In genomic region chr10:132369636-132370185, GRCh38 we compare ENCODE assay signal across 17 cellular contexts. TPM values are rescaled to one million over a fixed set of nuclear protein-coding genes. Genes with fewer than 3 reads are reported as not detected.
DNase-seq lines count a peak whose midpoint lies in the region; ATAC-seq and TF ChIP-seq lines count a peak whose summit lies in the region.
"Had no signal": no experiment of that assay in that cellular context is flagged by ENCODE, and none has a peak within 500 bp of the region (broad histone marks: within the 10 kb centered on the region; RNA-seq: fewer than 3 reads in every experiment).

No MANE protein-coding gene starts in this region.

- H3K14ac ChIP-seq in H9 (ENCODE audit: insufficient read depth, low read length): 0 out of 2 replicates have a peak overlapping the region, but pooled peaks have one; percentile 8

- H3K27ac ChIP-seq in H9 (ENCODE audit: insufficient read length, low read depth, low read length): no peak overlapping the region
- no peak overlapping the region for H3K27ac ChIP-seq in suprapubic skin

- TF ChIP-seq POLR2A in suprapubic skin (IDR thresholded peaks at IDR 0.05): no peak

- no peaks in the 10 kb centered on the region; a peak in 1 of 7 replicates for H3K36me3 Mint-ChIP-seq in H9 (ENCODE audit: insufficient read depth in 1 of 3, low read depth in 3 of 3)
- H3K36me3 Mint-ChIP-seq in chondrocyte (ENCODE audit: low read depth): peaks cover 30% of the 10 kb centered on the region

- H2BK20ac ChIP-seq in H9 (ENCODE audit: low read depth, low read length, poor library complexity, severe bottlenecking): no peak overlapping the region

- no peaks in the 10 kb centered on the region; a peak in 1 of 5 replicates for H3K9me3 Mint-ChIP-seq in H9
- H3K9me3 Mint-ChIP-seq in chondrocyte (ENCODE audit: low read depth): peaks cover 10% of the 10 kb centered on the region
- H3K9me3 Mint-ChIP-seq: CD4-positive, alpha-beta T cell had no signal

- no peaks in the 10 kb centered on the region for H3K23me2 ChIP-seq in H9 (ENCODE audit: insufficient read length, low read depth, low read length, poor library complexity, severe bottlenecking)

- H3K4me1 Mint-ChIP-seq in H9 (peaks cover 26 to 40% of the 10 kb centered on the region in 2 experiments), chondrocyte (ENCODE audit: low read depth) (no peaks in the 10 kb centered on the region)

- H3K4me3 Mint-ChIP-seq in H9 (no peak overlapping the region), chondrocyte (ENCODE audit: unreplicated experiment) (no peak overlapping the region)
- H3K4me3 Mint-ChIP-seq: CD4-positive, alpha-beta T cell had no signal

- no peak overlapping the region for H2BK15ac ChIP-seq in H9 (ENCODE audit: low read depth, low read length)

- TF ChIP-seq CTCF in H9 (conservative IDR thresholded peaks at IDR 0.05): no peak
- TF ChIP-seq CTCF in chondrocyte (IDR thresholded peaks at IDR 0.05): no peak
- no peak for TF ChIP-seq CTCF in suprapubic skin (IDR thresholded peaks at IDR 0.05)

- H4K5ac ChIP-seq in H9 (ENCODE audit: insufficient read length, low read depth, low read length): no peak overlapping the region

- no peak overlapping the region for H2AFZ ChIP-seq in H9 (ENCODE audit: low read length)

- H3K9me3 ChIP-seq in H9 (ENCODE audit: control insufficient read depth, low read depth, low read length) (no peaks in the 10 kb centered on the region), suprapubic skin (no peaks in the 10 kb centered on the region)
- H3K9me3 ChIP-seq: HAP-1 had no signal

- H4K91ac ChIP-seq in H9 (ENCODE audit: insufficient read length, low read depth, low read length): no peak overlapping the region

- H3K27me3 Mint-ChIP-seq in H9 (ENCODE audit: low read depth) (peaks cover 3% of the 10 kb centered on the region), chondrocyte (ENCODE audit: low read depth) (no peaks in the 10 kb centered on the region)
- H3K27me3 Mint-ChIP-seq: CD4-positive, alpha-beta T cell had no signal

- H3K27ac Mint-ChIP-seq in H9: no peak overlapping the region
- no peak overlapping the region for H3K27ac Mint-ChIP-seq in chondrocyte (ENCODE audit: unreplicated experiment)
- H3K27ac Mint-ChIP-seq: CD4-positive, alpha-beta T cell had no signal

- H4K8ac ChIP-seq in H9 (replicated peaks; ENCODE audit: insufficient read length, low read depth, low read length): no peak overlapping the region

- WGBS in H9 (ENCODE audit: extremely low coverage, insufficient read length, low lambda C conversion rate): no CpG with 5 or more reads among the region's 13 CpGs
- WGBS in suprapubic skin: 93% methylated on average over 9 of the region's 13 CpGs

- H3K27me3 ChIP-seq in H9 (ENCODE audit: insufficient read depth, low read length) (no peaks in the 10 kb centered on the region), suprapubic skin (no peaks in the 10 kb centered on the region)

- no peak overlapping the region for H3K4me2 ChIP-seq in H9 (ENCODE audit: insufficient read depth, insufficient read length, low read length)

- no peak overlapping the region for H3K4ac ChIP-seq in H9 (ENCODE audit: low read depth, low read length)

- peaks cover 4% of the 10 kb centered on the region; the same call in 1 of the 2 replicates for H3K4me1 ChIP-seq in H9 (ENCODE audit: insufficient read depth, low read length)
- H3K4me1 ChIP-seq in suprapubic skin: no peaks in the 10 kb centered on the region
- H3K4me1 ChIP-seq: HAP-1 had no signal

- H3K9ac ChIP-seq in H9 (ENCODE audit: extremely low read depth, insufficient read length, low read length): no peak overlapping the region

- H2BK5ac ChIP-seq in H9 (ENCODE audit: insufficient read length, low read length): no peak overlapping the region

- H3K56ac ChIP-seq in H9 (ENCODE audit: insufficient read length, low read depth, low read length): no peak overlapping the region

- H3K79me1 ChIP-seq in H9 (ENCODE audit: insufficient read depth, low read depth, low read length, poor library complexity, severe bottlenecking): no peaks in the 10 kb centered on the region

- no peak overlapping the region for H3T11ph ChIP-seq in H9 (ENCODE audit: low read length)

- H2BK120ac ChIP-seq in H9 (ENCODE audit: low read depth, low read length, poor library complexity, severe bottlenecking): no peak overlapping the region

- H4K20me1 ChIP-seq in H9 (ENCODE audit: control insufficient read depth, insufficient read depth, insufficient read length): no peaks in the 10 kb centered on the region

- intact Hi-C loops in Right ventricle myocardium inferior (cut with DNase I) (no loop called here), cardiac septum (cut with DNase I) (no loop called here)

- H2AK5ac ChIP-seq in H9 (ENCODE audit: insufficient read length, low read length): no peak overlapping the region

- no peak overlapping the region for H2BK12ac ChIP-seq in H9 (ENCODE audit: insufficient read length, low read depth, low read length)

- no peak overlapping the region for H3K23ac ChIP-seq in H9 (ENCODE audit: insufficient read length, low read depth, low read length)

- no peaks in the 10 kb centered on the region for H3K79me2 ChIP-seq in H9 (ENCODE audit: insufficient read depth, low read length)

- no peak overlapping the region for H3K4me3 ChIP-seq in suprapubic skin
- H3K4me3 ChIP-seq: HAP-1 had no signal

- peak; percentile 48 for DNase-seq in Right ventricle myocardium inferior (ENCODE audit: missing footprints)
- DNase-seq in cardiac septum (ENCODE audit: low spot score): no peak
- no peak for DNase-seq in H9
- peak; percentile 28 for DNase-seq in chondrocyte (ENCODE audit: low spot score)
- peak; percentile 31 to 39 for DNase-seq in suprapubic skin (ENCODE audit: low spot score in 2 of 2)
- DNase-seq in stimulated activated naive CD4-positive, alpha-beta T cell treated with Interleukin-2 at 50 U/mL for 16 hours (lab: John Stamatoyannopoulos, UW): no peak
- DNase-seq: COR-L47, DMS79 treated with DMSO at 0.1 percent for 48 hours, NCI-H1105, NCI-H1694 treated with DMSO at 0.1 percent for 48 hours, NCI-H2081 treated with DMSO at 0.1 percent for 48 hours, NCI-H82, SHP77 had no signal

- no peak for ATAC-seq in Right ventricle myocardium inferior
- no peak for ATAC-seq in HG03571 (IDR thresholded peaks at IDR 0.05; ENCODE audit: unreplicated experiment)
- ATAC-seq: Panc1 had no signal

- peaks cover 27% of the 10 kb centered on the region for H3K36me3 ChIP-seq in suprapubic skin
- H3K36me3 ChIP-seq: HAP-1 had no signal

- H3K18ac ChIP-seq in H9 (ENCODE audit: insufficient read length, low read depth, low read length): no peak overlapping the region

- no peak for TF ChIP-seq EP300 in suprapubic skin (IDR thresholded peaks at IDR 0.05)

RNA-seq across cellular contexts. Expression of gene PWWP2B, which starts 27.3 kb away (rescaled TPM):
- total RNA-seq in Right ventricle myocardium inferior (22.3 TPM), cardiac septum (14.3 TPM), H9 (2021) (9.5 and 10.0 TPM in 2 replicates), chondrocyte (9.9 to 13.9 TPM (median 13.2 TPM) in 3 replicates), suprapubic skin (10 to 100 TPM; 15.2 to 19.4 (median 18.3) TPM)

RNA-seq across cellular contexts. Expression of gene LRRC27, which starts 37.7 kb away (rescaled TPM):
- total RNA-seq in Right ventricle myocardium inferior (4.2 TPM), cardiac septum (3.8 TPM), H9 (2021) (1.9 and 2.7 TPM in 2 replicates), chondrocyte (10.2 to 14.4 TPM (median 13.2 TPM) in 3 replicates), suprapubic skin (10 to 100 TPM in 1 of 4 donors, 1 to 10 TPM in 3; 6.6 to 13.1 (median 7.1) TPM)

Comparison
In these comparisons a context has a peak if more than half of its experiments do, and no peak if none do; other contexts are left out.
1. DNase-seq: peak in Right ventricle myocardium inferior (single experiment), chondrocyte (single experiment) and suprapubic skin (2 of 2); none in cardiac septum (single experiment), H9 (single experiment) and stimulated activated naive CD4-positive, alpha-beta T cell treated with Interleukin-2 at 50 U/mL for 16 hours (single experiment).